12 cellular contexts compared by ENCODE assay signal in the genomic region with DNA sequence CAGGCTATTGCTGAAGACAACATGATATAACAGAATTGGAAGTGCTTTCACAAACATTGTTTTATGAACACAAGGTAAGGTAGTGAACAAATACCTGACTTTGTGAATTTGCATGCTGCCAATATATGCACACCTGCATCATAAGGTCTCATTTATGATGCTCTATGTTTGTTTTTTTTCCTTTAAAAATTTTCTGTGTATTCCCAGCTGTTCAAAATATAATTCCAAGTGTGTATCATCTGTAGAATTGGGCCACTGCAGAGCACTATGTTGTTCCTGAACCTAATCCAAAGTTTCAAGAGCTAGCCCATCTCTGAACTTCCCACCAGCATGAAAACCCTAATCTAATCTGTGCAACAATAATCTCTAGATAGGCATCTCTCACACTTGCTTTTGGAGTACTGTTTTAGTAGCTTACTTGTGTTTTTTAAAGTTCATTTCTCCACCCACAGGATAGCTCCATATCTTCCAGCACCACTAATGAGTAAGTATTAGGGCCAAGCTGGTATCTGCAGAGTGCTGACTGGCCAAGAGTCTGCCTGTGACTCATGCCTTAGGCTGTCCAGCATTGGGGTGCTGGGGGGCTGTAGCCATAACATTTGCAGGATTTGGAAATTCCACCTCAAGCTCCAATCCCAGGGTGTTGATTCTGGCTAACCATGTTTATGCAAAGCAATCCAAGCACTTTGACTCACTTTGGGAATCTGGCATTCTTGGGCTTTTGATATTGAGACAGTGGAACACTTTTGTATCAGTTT.
DNase-seq lines count a peak whose midpoint lies in the region; ATAC-seq and TF ChIP-seq lines count a peak whose summit lies in the region.
"Had no signal": no experiment of that assay in that cellular context is flagged by ENCODE, and none has a peak within 500 bp of the region (broad histone marks: within the 10 kb centered on the region; RNA-seq: fewer than 3 reads in every experiment).

No MANE protein-coding gene starts in this region.

- H3K4me3 ChIP-seq in astrocyte of the cerebellum (ENCODE audit: low read depth, low read length) (no peak overlapping the region), heart right ventricle (no peak overlapping the region), upper lobe of left lung (no peak overlapping the region), body of pancreas (no peak overlapping the region), uterus (no peak overlapping the region)

- no peak for TF ChIP-seq POLR2A in upper lobe of left lung (IDR thresholded peaks at IDR 0.05)
- no peak for TF ChIP-seq POLR2A in body of pancreas (IDR thresholded peaks at IDR 0.05)
- TF ChIP-seq POLR2A in uterus (IDR thresholded peaks at IDR 0.05): no peak

- in situ Hi-C loops in astrocyte of the cerebellum (cut with HindIII; ENCODE audit: low sequenced_read_pairs): no loop called here

- ATAC-seq in heart right ventricle: peak; percentile 78 to 93 (median 83)
- ATAC-seq in upper lobe of left lung (ENCODE audit: low FRiP score in 2 of 2): peak; percentile 28 to 79
- no peak for ATAC-seq in body of pancreas
- no peak for ATAC-seq in HG03139 (IDR thresholded peaks at IDR 0.05; ENCODE audit: unreplicated experiment)

- H3K27ac ChIP-seq in heart right ventricle: peak overlapping the region in 6 of 10 donors; percentile 2 to 73 (median 34)
- H3K27ac ChIP-seq in upper lobe of left lung: no peak overlapping the region
- no peak overlapping the region for H3K27ac ChIP-seq in body of pancreas
- no peak overlapping the region for H3K27ac ChIP-seq in uterus

- DNase-seq in HPDE6-E6E7 (ENCODE audit: extremely low spot score) (peak; percentile 34), astrocyte of the cerebellum (ENCODE audit: low read depth) (peak; percentile 94), heart right ventricle (peak; percentile 27 to 28), upper lobe of left lung (no peak), body of pancreas (no peak), uterus (no peak), NCI-H1417 treated with DMSO at 0.1 percent for 48 hours (lab: John Stamatoyannopoulos, UW) (no peak)
- DNase-seq: DMS53; head of caudate nucleus; NCI-H2107; stimulated activated CD8-positive, alpha-beta memory T cell treated with anti-CD3 and anti-CD28 coated beads, Interleukin-4, amount 100 ng/mL, for 48 hours had no signal

- no peaks in the 10 kb centered on the region for H3K27me3 ChIP-seq in heart right ventricle
- H3K27me3 ChIP-seq in upper lobe of left lung: no peaks in the 10 kb centered on the region
- H3K27me3 ChIP-seq in body of pancreas: no peaks in the 10 kb centered on the region
- H3K27me3 ChIP-seq in uterus: no peaks in the 10 kb centered on the region

- intact Hi-C loops in heart right ventricle (cut with DNase I): loop anchor here in 1 of 10 donors (10.0 kb wide), 1 partner anchor 53 kb away; no protein-coding TSS in a partner anchor
- intact Hi-C loops in body of pancreas (cut with DNase I): no loop called here
- intact Hi-C loops in uterus (cut with DNase I; ENCODE audit: low total_unique reads): no loop called here

- no peaks in the 10 kb centered on the region for H3K36me3 ChIP-seq in heart right ventricle
- H3K36me3 ChIP-seq in upper lobe of left lung: peaks cover 0 to 3% (median 0%) of the 10 kb centered on the region in 4 donors
- H3K36me3 ChIP-seq in body of pancreas (replicated peaks in 1 of 2; ENCODE audit: insufficient read depth in 1 of 2, low read depth in 2 of 2): no peaks in the 10 kb centered on the region
- no peaks in the 10 kb centered on the region for H3K36me3 ChIP-seq in uterus

- no peak for TF ChIP-seq CTCF in astrocyte of the cerebellum (IDR thresholded peaks at IDR 0.05; ENCODE audit: low read depth, low read length, missing control alignments)
- no peak for TF ChIP-seq CTCF in heart right ventricle (IDR thresholded peaks at IDR 0.05)
- no peak for TF ChIP-seq CTCF in upper lobe of left lung (IDR thresholded peaks at IDR 0.05)
- TF ChIP-seq CTCF in body of pancreas (IDR thresholded peaks at IDR 0.05): no peak
- no peak for TF ChIP-seq CTCF in uterus (IDR thresholded peaks at IDR 0.05)

- H3K9me3 ChIP-seq in heart right ventricle (no peaks in the 10 kb centered on the region), upper lobe of left lung (no peaks in the 10 kb centered on the region), body of pancreas (no peaks in the 10 kb centered on the region), uterus (no peaks in the 10 kb centered on the region)

- H3K4me1 ChIP-seq in heart right ventricle (peaks cover 0 to 49% (median 12%) of the 10 kb centered on the region in 9 donors), upper lobe of left lung (no peaks in the 10 kb centered on the region), body of pancreas (peaks cover 12% of the 10 kb centered on the region), uterus (no peaks in the 10 kb centered on the region)

- TF ChIP-seq EP300 in upper lobe of left lung (IDR thresholded peaks at IDR 0.05): no peak

Comparison
In these comparisons a context has a peak if more than half of its experiments do, and no peak if none do; other contexts are left out.
1. DNase-seq: peak in HPDE6-E6E7 (single experiment), astrocyte of the cerebellum (single experiment) and heart right ventricle (2 of 2); none in upper lobe of left lung (0 of 2), body of pancreas (0 of 4), uterus (0 of 2) and NCI-H1417 treated with DMSO at 0.1 percent for 48 hours (single experiment).
2. ATAC-seq: peak in heart right ventricle (8 of 8) and upper lobe of left lung (2 of 2); none in body of pancreas (single experiment) and HG03139 (single experiment).
3. H3K27ac ChIP-seq: peak in heart right ventricle (6 of 10); none in upper lobe of left lung (0 of 4), body of pancreas (0 of 4) and uterus (0 of 2).